ENCODE assay signal across 8 cellular contexts in genomic region chr5:149831492-149831891, GRCh38.
DNase-seq lines count a peak whose midpoint lies in the region; ATAC-seq, FAIRE-seq and TF ChIP-seq lines count a peak whose summit lies in the region.

No MANE protein-coding gene starts in this region.

- H3K36me3 ChIP-seq in left lung (peaks cover 0 to 14% of the 10 kb centered on the region in 2 donors), body of pancreas (replicated peaks in 1 of 2; ENCODE audit: insufficient read depth in 1 of 2, low read depth in 2 of 2) (no peaks in the 10 kb centered on the region)

- WGBS in body of pancreas, 2 donors: 71 to 75% methylated on average over 5 of the region's 5 CpGs

- TF ChIP-seq POLR2A in body of pancreas (IDR thresholded peaks at IDR 0.05): no peak

- H3K4me1 ChIP-seq in left lung (no peaks in the 10 kb centered on the region), body of pancreas (no peaks in the 10 kb centered on the region)

- no peak for FAIRE-seq in RCC 7860 (lab: Jason Lieb, UNC)

- H3K9me3 ChIP-seq in left lung: no peaks in the 10 kb centered on the region
- H3K9me3 ChIP-seq in body of pancreas: no peaks in the 10 kb centered on the region

- TF ChIP-seq CTCF in left lung (IDR thresholded peaks at IDR 0.05): no peak
- TF ChIP-seq CTCF in body of pancreas (IDR thresholded peaks at IDR 0.05): no peak

- no peak overlapping the region for H3K4me3 ChIP-seq in left lung
- H3K4me3 ChIP-seq in body of pancreas: no peak overlapping the region

- no peaks in the 10 kb centered on the region for H3K27me3 ChIP-seq in left lung
- no peaks in the 10 kb centered on the region for H3K27me3 ChIP-seq in body of pancreas

- ATAC-seq in GM18502 (IDR thresholded peaks at IDR 0.05; ENCODE audit: poor library complexity, unreplicated experiment) (peak; percentile 88), GM21786 (IDR thresholded peaks at IDR 0.05; ENCODE audit: unreplicated experiment) (peak; percentile 90), GM21526 (IDR thresholded peaks at IDR 0.05; ENCODE audit: low FRiP score, unreplicated experiment) (no peak), left lung (no peak), body of pancreas (no peak)

- peak; percentile 60 for DNase-seq in RCC 7860 (ENCODE audit: low spot score)
- peak; percentile 71 for DNase-seq in iris pigment epithelial cell (ENCODE audit: low read depth)
- no peak for DNase-seq in left lung
- DNase-seq in HuH-7 (ENCODE audit: low spot score): no peak
- no peak for DNase-seq in body of pancreas

- intact Hi-C loops in left lung (cut with DNase I) (loop anchor here in 1 of 2 donors (10.0 kb wide), 1 partner anchor 153 kb away; no protein-coding TSS in a partner anchor), body of pancreas (cut with DNase I) (loop anchor here (5.0 kb wide), 2 partner anchors 156 to 194 kb away; no protein-coding TSS in a partner anchor)

- H3K27ac ChIP-seq in left lung: no peak overlapping the region
- no peak overlapping the region for H3K27ac ChIP-seq in body of pancreas

Comparison
In these comparisons a context has a peak if more than half of its experiments do, and no peak if none do; other contexts are left out.
1. ATAC-seq: peak in GM18502 (single experiment) and GM21786 (single experiment); none in GM21526 (single experiment), left lung (single experiment) and body of pancreas (single experiment).
2. DNase-seq: peak in RCC 7860 (single experiment) and iris pigment epithelial cell (single experiment); none in left lung (0 of 2), HuH-7 (single experiment) and body of pancreas (0 of 4).